In the genomic region with DNA sequence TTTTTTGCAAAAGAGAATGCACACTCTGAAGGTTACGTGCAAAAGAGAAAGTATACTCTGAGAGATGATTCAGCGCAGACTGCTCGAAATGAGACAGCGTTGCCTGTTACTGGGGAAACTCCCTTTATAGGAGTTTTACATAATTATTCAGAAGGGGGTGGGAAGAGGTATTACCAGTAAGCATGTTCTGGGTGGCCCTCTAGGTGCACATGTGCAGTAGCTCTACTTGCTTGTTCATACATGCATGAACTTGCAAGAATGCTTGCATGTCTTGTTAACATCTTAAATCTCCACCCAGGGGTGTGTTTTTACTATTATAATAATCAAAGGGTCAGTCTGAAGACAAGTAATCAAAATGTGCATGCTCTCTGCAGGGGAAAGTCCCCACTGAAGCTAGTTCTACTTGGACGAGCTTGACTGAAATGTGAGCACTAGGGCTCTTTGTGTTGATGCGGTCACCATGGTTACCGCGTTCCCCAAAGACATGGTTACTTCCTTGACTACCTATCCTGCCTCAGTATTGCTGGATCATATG, we compare ENCODE assay signal across 9 cellular contexts.
DNase-seq lines count a peak whose midpoint lies in the region; ATAC-seq and TF ChIP-seq lines count a peak whose summit lies in the region.
"Had no signal": no experiment of that assay in that cellular context is flagged by ENCODE, and none has a peak within 500 bp of the region (broad histone marks: within the 10 kb centered on the region; RNA-seq: fewer than 3 reads in every experiment).

No MANE protein-coding gene starts in this region.

- POLR2A ChIA-PET in MCF 10A (lab: Yijun Ruan, JAX): interaction anchor here (1.0 to 1.2 kb wide), 2 partner anchors 35 to 74 kb away, joined by 3 to 4 read pairs; no protein-coding TSS in a partner anchor

- CTCF ChIA-PET in MCF 10A (lab: Yijun Ruan, JAX): interaction anchor here (0.7 to 1.2 kb wide), 3 partner anchors 9 to 146 kb away, joined by 3 to 4 read pairs (median 3); no protein-coding TSS in a partner anchor

- no peak for TF ChIP-seq POLR2A in breast epithelium (IDR thresholded peaks at IDR 0.05)

- TF ChIP-seq CTCF in MCF 10A (IDR thresholded peaks at IDR 0.05; ENCODE audit: unreplicated experiment): no peak
- no peak for TF ChIP-seq CTCF in breast epithelium (IDR thresholded peaks at IDR 0.05)
- TF ChIP-seq CTCF in heart right ventricle (IDR thresholded peaks at IDR 0.05): no peak

- ATAC-seq in HG03066 (IDR thresholded peaks at IDR 0.05; ENCODE audit: low read depth, unreplicated experiment) (peak; percentile 98), heart right ventricle (no peak)
- ATAC-seq: left colon had no signal

- H3K4me1 Mint-ChIP-seq in MCF 10A (ENCODE audit: insufficient read depth, unreplicated experiment): no peaks in the 10 kb centered on the region

- H3K27me3 ChIP-seq in breast epithelium (no peaks in the 10 kb centered on the region), heart right ventricle (no peaks in the 10 kb centered on the region)

- no peaks in the 10 kb centered on the region for H3K9me3 Mint-ChIP-seq in MCF 10A (ENCODE audit: unreplicated experiment)

- WGBS in heart right ventricle, 2 donors: 78 to 84% methylated on average over 8 of the region's 8 CpGs

- intact Hi-C loops in MCF 10A (cut with micrococcal nuclease) (no loop called here), breast epithelium (cut with DNase I; ENCODE audit: low total_unique reads) (no loop called here), heart right ventricle (cut with DNase I) (no loop called here)

- DNase-seq in MCF 10A (ENCODE audit: unreplicated experiment): peak; percentile 58
- no peak for DNase-seq in breast epithelium (ENCODE audit: low spot score in 2 of 2)
- DNase-seq in T-helper 2 cell: peak in 4 of 5 experiments; percentile 3 to 85 (median 18)
- DNase-seq in iPS DF 4.7 (ENCODE audit: extremely low read depth, low spot score): peak; percentile 28
- no peak for DNase-seq in effector CD4-positive, alpha-beta T cell
- no peak for DNase-seq in KG1 (lab: John Stamatoyannopoulos, UW)
- DNase-seq in heart right ventricle: no peak

- no peaks in the 10 kb centered on the region for H3K36me3 ChIP-seq in breast epithelium
- H3K36me3 ChIP-seq in heart right ventricle: no peaks in the 10 kb centered on the region

- no peak overlapping the region for H3K27ac ChIP-seq in breast epithelium
- H3K27ac ChIP-seq in heart right ventricle: no peak overlapping the region

- H3K9me3 ChIP-seq in breast epithelium: no peaks in the 10 kb centered on the region
- H3K9me3 ChIP-seq in heart right ventricle: no peaks in the 10 kb centered on the region

- H3K4me1 ChIP-seq in breast epithelium (no peaks in the 10 kb centered on the region), heart right ventricle (peaks cover 6 to 64% (median 14%) of the 10 kb centered on the region in 9 donors)

- BruUV-seq in MCF 10A (replicated peaks; lab: Mats Ljungman, UMichigan): no TSS peak

- no peak overlapping the region for H3K4me3 Mint-ChIP-seq in MCF 10A (ENCODE audit: unreplicated experiment)

- H3K27ac Mint-ChIP-seq in MCF 10A (ENCODE audit: low read depth, unreplicated experiment): peak overlapping the region; percentile 29

- H3K4me3 ChIP-seq in breast epithelium (no peak overlapping the region), heart right ventricle (no peak overlapping the region)

- H3K27me3 Mint-ChIP-seq in MCF 10A (ENCODE audit: insufficient read depth, unreplicated experiment): no peaks in the 10 kb centered on the region

- no peaks in the 10 kb centered on the region for H3K36me3 Mint-ChIP-seq in MCF 10A (ENCODE audit: insufficient read depth, unreplicated experiment)

Comparison
In these comparisons a context has a peak if more than half of its experiments do, and no peak if none do; other contexts are left out.
1. DNase-seq: peak in MCF 10A (single experiment), T-helper 2 cell (4 of 5) and iPS DF 4.7 (single experiment); none in breast epithelium (0 of 2), effector CD4-positive, alpha-beta T cell (single experiment), KG1 (single experiment) and heart right ventricle (0 of 2).